ENCODE assay signal across 14 cellular contexts in genomic region chr5:54905246-54905770, GRCh38.
"Had no signal": no experiment of that assay in that cellular context is flagged by ENCODE, and none has a peak within 500 bp of the region (broad histone marks: within the 10 kb centered on the region; RNA-seq: fewer than 3 reads in every experiment).

No MANE protein-coding gene starts in this region.

- DNase-seq: upper lobe of left lung had no signal

- H3K36me3 ChIP-seq: brain microvascular endothelial cell, left lung, neutrophil, ovary, right atrium auricular region, upper lobe of left lung, WERI-Rb-1 had no signal

- ATAC-seq: activated CD8-positive, alpha-beta memory T cell treated with anti-CD3 and anti-CD28 coated beads, Interleukin-2, amount 10 ng/mL, durations not matched to agents 7 days and 5 days; activated CD8-positive, alpha-beta T cell treated with anti-CD3 and anti-CD28 coated beads for 36 hours; natural killer cell treated with Interleukin-12 subunit alpha and Interleukin-12 subunit beta and Interleukin-15 and Interleukin-18, amount 100 ng/mL, for 72 hours; psoas muscle; stimulated activated naive CD8-positive, alpha-beta T cell treated with anti-CD3 and anti-CD28 coated beads, Interleukin-15, Interleukin-2, amounts not matched to agents 100 U/mL and 50 U/mL, for 24 hours had no signal

- H3K4me1 ChIP-seq: psoas muscle, right atrium auricular region, upper lobe of left lung had no signal

- H3K9me3 ChIP-seq: left lung, neutrophil, ovary, psoas muscle, right atrium auricular region, upper lobe of left lung had no signal

- H3K27me3 ChIP-seq: brain microvascular endothelial cell, hepatocyte, left lung, ovary, right atrium auricular region, upper lobe of left lung had no signal

- H3K4me3 ChIP-seq: hepatocyte, left lung, lung, ovary, psoas muscle, right atrium auricular region, upper lobe of left lung had no signal

- H3K27ac ChIP-seq: brain microvascular endothelial cell, hepatocyte, left lung, neutrophil, ovary, psoas muscle, right atrium auricular region, upper lobe of left lung, WERI-Rb-1 had no signal

- H2AFZ ChIP-seq: hepatocyte had no signal

- H3K4me2 ChIP-seq: hepatocyte had no signal
